Comparison of ENCODE assay signal across 21 cellular contexts in the genomic region with DNA sequence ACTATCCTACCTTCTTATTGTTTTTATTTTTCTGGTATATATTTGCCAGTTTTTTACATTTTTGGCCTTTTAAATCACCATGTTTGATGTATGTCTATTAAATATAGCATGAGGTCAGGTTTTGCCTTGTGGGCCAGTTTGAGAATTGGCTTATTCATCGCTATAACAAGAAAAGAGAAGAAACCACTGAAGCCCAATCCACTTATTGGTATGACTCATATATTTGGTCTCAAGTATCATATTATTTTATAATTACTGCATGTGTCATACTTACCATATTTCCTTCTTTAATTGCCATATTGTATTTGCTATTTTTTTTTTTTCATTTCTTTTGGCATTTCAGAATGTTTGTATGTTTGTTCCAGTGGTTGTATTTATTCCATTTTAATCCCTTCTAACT.
DNase-seq lines count a peak whose midpoint lies in the region; ATAC-seq, FAIRE-seq and TF ChIP-seq lines count a peak whose summit lies in the region.
"Had no signal": no experiment of that assay in that cellular context is flagged by ENCODE, and none has a peak within 500 bp of the region (broad histone marks: within the 10 kb centered on the region; RNA-seq: fewer than 3 reads in every experiment).

No MANE protein-coding gene starts in this region.

- ATAC-seq in HG03342 (IDR thresholded peaks at IDR 0.05; ENCODE audit: unreplicated experiment), result peak; percentile 51
- ATAC-seq in HG03108 (IDR thresholded peaks at IDR 0.05; ENCODE audit: unreplicated experiment), result no peak
- ATAC-seq: HCT116, left lung had no signal

- no peaks in the 10 kb centered on the region for H3K79me2 ChIP-seq in astrocyte (ENCODE audit: insufficient read depth, low read length)
- H3K79me2 ChIP-seq in keratinocyte (ENCODE audit: control insufficient read depth, insufficient read depth, low read length), result no peaks in the 10 kb centered on the region

- POLR2A ChIA-PET in activated CD4-positive, alpha-beta T cell treated with anti-CD3 and anti-CD28 coated beads, Interleukin-2, amount 10 ng/mL, durations not matched to agents 7 days and 5 days (lab: Charles Lee), result no interaction called here

- H3K4me3 Mint-ChIP-seq in astrocyte (ENCODE audit: unreplicated experiment), result no peak overlapping the region
- no peak overlapping the region for H3K4me3 Mint-ChIP-seq in activated CD4-positive, alpha-beta T cell treated with anti-CD3 and anti-CD28 coated beads, Interleukin-2, amount 10 ng/mL, durations not matched to agents 7 days and 5 days
- H3K4me3 Mint-ChIP-seq: CD14-positive monocyte; dendritic cell treated with granulocyte-macrophage colony-stimulating factor and Interleukin-4, amounts not matched to agents 40 ng/mL and 50 ng/mL, for 4 days had no signal

- H3K4me2 ChIP-seq in astrocyte (ENCODE audit: low read length), result no peak overlapping the region
- no peak overlapping the region for H3K4me2 ChIP-seq in keratinocyte (ENCODE audit: control insufficient read depth, extremely low read depth, insufficient read depth, low read depth, low read length)

- H3K9me3 Mint-ChIP-seq in astrocyte (ENCODE audit: unreplicated experiment), result peaks cover 2% of the 10 kb centered on the region
- peaks cover 2% of the 10 kb centered on the region for H3K9me3 Mint-ChIP-seq in activated CD4-positive, alpha-beta T cell treated with anti-CD3 and anti-CD28 coated beads, Interleukin-2, amount 10 ng/mL, durations not matched to agents 7 days and 5 days
- H3K9me3 Mint-ChIP-seq: IgD-negative memory B cell had no signal

- DNase-seq in DMS53 (lab: John Stamatoyannopoulos, UW), result peak; percentile 36
- DNase-seq in DMS53 treated with DMSO at 0.1 percent for 48 hours (lab: John Stamatoyannopoulos, UW; ENCODE audit: unreplicated experiment), result no peak
- peak; percentile 31 for DNase-seq in astrocyte (ENCODE audit: low read depth)
- DNase-seq in keratinocyte (ENCODE audit: low read depth, low spot score), result peak; percentile 56
- DNase-seq in iPS-NIHi11 (ENCODE audit: low spot score), result no peak
- DNase-seq in activated CD4-positive, alpha-beta T cell treated with anti-CD3 and anti-CD28 coated beads, Interleukin-2, amount 10 ng/mL, durations not matched to agents 7 days and 5 days, result no peak
- DNase-seq: activated gamma-delta T cell, left lung, NCI-H1436, NCI-H446, sigmoid colon, tibial artery had no signal

- no peaks in the 10 kb centered on the region for H3K36me3 ChIP-seq in astrocyte (ENCODE audit: insufficient read depth, low read length)
- no peaks in the 10 kb centered on the region for H3K36me3 ChIP-seq in keratinocyte (ENCODE audit: control insufficient read depth in 2 of 2, extremely low read depth in 1 of 2, insufficient read depth in 2 of 2, low read length in 2 of 2)
- H3K36me3 ChIP-seq: esophagus muscularis mucosa, left lung, sigmoid colon, tibial artery had no signal

- no peak for FAIRE-seq in astrocyte (lab: Jason Lieb, UNC)
- FAIRE-seq in keratinocyte (lab: Jason Lieb, UNC), result no peak

- H2AFZ ChIP-seq in astrocyte (ENCODE audit: low read depth, low read length) (no peak overlapping the region), keratinocyte (ENCODE audit: control insufficient read depth, low read length) (no peak overlapping the region)

- H3K27me3 Mint-ChIP-seq in astrocyte (ENCODE audit: low read depth, unreplicated experiment), result no peaks in the 10 kb centered on the region
- H3K27me3 Mint-ChIP-seq in activated CD4-positive, alpha-beta T cell treated with anti-CD3 and anti-CD28 coated beads, Interleukin-2, amount 10 ng/mL, durations not matched to agents 7 days and 5 days, result no peaks in the 10 kb centered on the region
- H3K27me3 Mint-ChIP-seq: dendritic cell treated with granulocyte-macrophage colony-stimulating factor and Interleukin-4, amounts not matched to agents 40 ng/mL and 50 ng/mL, for 4 days; IgD-negative memory B cell had no signal

- dilution Hi-C loops in keratinocyte (cut with MboI; ENCODE audit: extremely low pct_ligation_motif_present, low sequenced_read_pairs), result no loop called here

- peaks cover 2% of the 10 kb centered on the region for H3K9me1 ChIP-seq in keratinocyte (ENCODE audit: control insufficient read depth, extremely low read depth, insufficient read depth, low read length)

- no peaks in the 10 kb centered on the region for H3K4me1 Mint-ChIP-seq in astrocyte (ENCODE audit: low read depth, unreplicated experiment)
- peaks cover 20% of the 10 kb centered on the region for H3K4me1 Mint-ChIP-seq in activated CD4-positive, alpha-beta T cell treated with anti-CD3 and anti-CD28 coated beads, Interleukin-2, amount 10 ng/mL, durations not matched to agents 7 days and 5 days

- no peaks in the 10 kb centered on the region for H4K20me1 ChIP-seq in astrocyte (ENCODE audit: insufficient read depth, low read length)
- no peaks in the 10 kb centered on the region for H4K20me1 ChIP-seq in keratinocyte (ENCODE audit: control insufficient read depth, extremely low read depth, insufficient read depth, low read length)

- no peak overlapping the region for H3K4me3 ChIP-seq in astrocyte (ENCODE audit: insufficient read depth, low read depth, low read length)
- no peak overlapping the region for H3K4me3 ChIP-seq in keratinocyte (ENCODE audit: control insufficient read depth in 2 of 3, extremely low read depth in 1 of 3, insufficient read depth in 2 of 3, low read depth in 1 of 3, low read length in 3 of 3)
- H3K4me3 ChIP-seq: esophagus muscularis mucosa, left lung, sigmoid colon, SK-N-MC, tibial artery had no signal

- H3K4me1 ChIP-seq in astrocyte (ENCODE audit: insufficient read depth, low read length), result no peaks in the 10 kb centered on the region
- H3K4me1 ChIP-seq in keratinocyte (ENCODE audit: control insufficient read depth, extremely low read depth, insufficient read depth, low read length), result peaks cover 14% of the 10 kb centered on the region
- H3K4me1 ChIP-seq: esophagus muscularis mucosa, tibial artery had no signal

- H3K27ac ChIP-seq in astrocyte (ENCODE audit: low read depth, low read length) (no peak overlapping the region), keratinocyte (ENCODE audit: control insufficient read depth, insufficient read depth, low read length) (peak overlapping the region; percentile 45)
- H3K27ac ChIP-seq: 22Rv1, esophagus muscularis mucosa, SK-N-MC, tibial artery had no signal

- H3K9ac ChIP-seq in astrocyte (ENCODE audit: low read length), result no peak overlapping the region
- no peak overlapping the region for H3K9ac ChIP-seq in keratinocyte (ENCODE audit: control insufficient read depth, extremely low read depth, insufficient read depth, low read length)

- no peaks in the 10 kb centered on the region for H3K27me3 ChIP-seq in astrocyte (ENCODE audit: insufficient read depth, low read length)
- no peaks in the 10 kb centered on the region for H3K27me3 ChIP-seq in keratinocyte (ENCODE audit: control insufficient read depth, extremely low read depth, insufficient read depth, low read length)
- H3K27me3 ChIP-seq: esophagus muscularis mucosa, left lung, sigmoid colon, tibial artery had no signal

- H3K9me3 ChIP-seq in astrocyte (ENCODE audit: insufficient read depth, low read depth, low read length) (no peaks in the 10 kb centered on the region), keratinocyte (ENCODE audit: control insufficient read depth, low read depth, low read length) (no peaks in the 10 kb centered on the region)
- H3K9me3 ChIP-seq: esophagus muscularis mucosa, left lung, sigmoid colon, tibial artery had no signal

- TF ChIP-seq CTCF in astrocyte (IDR thresholded peaks at IDR 0.05; ENCODE audit: insufficient read depth, low read depth, low read length) (no peak), keratinocyte (optimal IDR thresholded peaks at IDR 0.05 in 1 of 3, IDR thresholded peaks at IDR 0.05 in 1 of 3, conservative IDR thresholded peaks at IDR 0.05 in 1 of 3; ENCODE audit: extremely low read depth in 1 of 3, insufficient read depth in 2 of 3, low read length in 3 of 3) (no peak)

- peaks cover 6% of the 10 kb centered on the region for H3K36me3 Mint-ChIP-seq in astrocyte (ENCODE audit: low read depth, unreplicated experiment)
- H3K36me3 Mint-ChIP-seq in activated CD4-positive, alpha-beta T cell treated with anti-CD3 and anti-CD28 coated beads, Interleukin-2, amount 10 ng/mL, durations not matched to agents 7 days and 5 days (ENCODE audit: low read depth), result peaks cover 19% of the 10 kb centered on the region

- CTCF ChIA-PET in activated CD4-positive, alpha-beta T cell treated with anti-CD3 and anti-CD28 coated beads, Interleukin-2, amount 10 ng/mL, durations not matched to agents 7 days and 5 days (lab: Charles Lee), result no interaction called here

- H3K27ac Mint-ChIP-seq in astrocyte (ENCODE audit: unreplicated experiment), result no peak overlapping the region
- no peak overlapping the region for H3K27ac Mint-ChIP-seq in activated CD4-positive, alpha-beta T cell treated with anti-CD3 and anti-CD28 coated beads, Interleukin-2, amount 10 ng/mL, durations not matched to agents 7 days and 5 days
- H3K27ac Mint-ChIP-seq: dendritic cell treated with granulocyte-macrophage colony-stimulating factor and Interleukin-4, amounts not matched to agents 40 ng/mL and 50 ng/mL, for 4 days; IgD-negative memory B cell had no signal

Comparison
In these comparisons a context has a peak if more than half of its experiments do, and no peak if none do; other contexts are left out.
1. DNase-seq: peak in DMS53 (single experiment), astrocyte (single experiment) and keratinocyte (single experiment); none in DMS53 treated with DMSO at 0.1 percent for 48 hours (single experiment), iPS-NIHi11 (single experiment) and activated CD4-positive, alpha-beta T cell treated with anti-CD3 and anti-CD28 coated beads, Interleukin-2, amount 10 ng/mL, durations not matched to agents 7 days and 5 days (single experiment).